Comparison of ENCODE assay signal across 1 cellular context in the genomic region with DNA sequence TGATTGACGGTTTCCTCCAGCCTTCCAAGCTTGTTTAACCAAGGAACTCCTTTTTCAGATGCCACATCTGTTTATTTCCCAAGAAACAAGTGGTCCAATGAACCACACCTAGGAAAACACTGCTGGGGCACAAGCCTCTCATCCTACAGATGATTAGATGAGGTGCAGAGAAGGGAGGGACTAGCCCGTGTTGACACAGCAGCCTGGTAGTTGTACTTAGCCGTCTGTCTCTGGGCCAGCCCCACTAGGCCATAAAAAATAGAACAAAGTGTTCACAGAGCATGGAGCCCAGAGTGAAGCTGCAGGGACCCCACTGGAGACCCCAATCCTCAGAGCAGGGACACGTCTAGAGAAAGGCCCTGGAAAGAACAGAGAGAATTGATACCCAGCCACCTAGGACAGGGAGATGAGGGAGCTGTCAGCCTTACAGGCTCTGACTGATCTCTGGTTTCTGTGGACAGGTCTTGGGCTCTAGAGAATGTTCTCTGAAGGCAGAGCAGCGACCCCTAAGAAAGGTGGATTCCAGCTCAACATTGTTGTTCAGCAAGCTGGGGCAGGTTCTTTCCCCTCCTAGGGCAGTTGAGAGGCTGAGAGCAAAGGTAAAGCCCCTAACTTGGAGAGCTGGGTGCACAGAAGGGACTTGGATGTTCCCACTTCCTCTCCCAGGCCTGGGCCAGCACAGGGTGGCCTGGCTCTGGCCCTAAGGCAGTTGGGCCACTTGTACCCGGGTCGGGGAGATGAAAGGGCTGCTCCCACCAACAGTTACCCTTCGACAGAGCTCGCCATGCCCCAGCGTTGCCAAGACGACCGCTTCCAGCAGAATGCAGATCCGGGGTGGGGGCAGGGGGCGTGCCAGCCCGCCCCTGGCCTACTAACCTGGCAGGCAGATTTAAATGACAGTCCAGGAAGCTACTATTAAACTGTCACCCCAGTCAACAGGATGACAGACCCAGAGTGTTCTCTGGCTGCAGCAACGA.
TF ChIP-seq lines count a peak whose summit lies in the region.

No MANE protein-coding gene starts in this region.

TF ChIP-seq in GM12878, 131 proteins besides CTCF, POLR2A, EP300 and RAD21:
- TF ChIP-seq, protein P1, sequence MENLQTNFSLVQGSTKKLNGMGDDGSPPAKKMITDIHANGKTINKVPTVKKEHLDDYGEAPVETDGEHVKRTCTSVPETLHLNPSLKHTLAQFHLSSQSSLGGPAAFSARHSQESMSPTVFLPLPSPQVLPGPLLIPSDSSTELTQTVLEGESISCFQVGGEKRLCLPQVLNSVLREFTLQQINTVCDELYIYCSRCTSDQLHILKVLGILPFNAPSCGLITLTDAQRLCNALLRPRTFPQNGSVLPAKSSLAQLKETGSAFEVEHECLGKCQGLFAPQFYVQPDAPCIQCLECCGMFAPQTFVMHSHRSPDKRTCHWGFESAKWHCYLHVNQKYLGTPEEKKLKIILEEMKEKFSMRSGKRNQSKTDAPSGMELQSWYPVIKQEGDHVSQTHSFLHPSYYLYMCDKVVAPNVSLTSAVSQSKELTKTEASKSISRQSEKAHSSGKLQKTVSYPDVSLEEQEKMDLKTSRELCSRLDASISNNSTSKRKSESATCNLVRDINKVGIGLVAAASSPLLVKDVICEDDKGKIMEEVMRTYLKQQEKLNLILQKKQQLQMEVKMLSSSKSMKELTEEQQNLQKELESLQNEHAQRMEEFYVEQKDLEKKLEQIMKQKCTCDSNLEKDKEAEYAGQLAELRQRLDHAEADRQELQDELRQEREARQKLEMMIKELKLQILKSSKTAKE (IDR thresholded peaks at IDR 0.05; ENCODE audit: low read depth, poor library complexity, severe bottlenecking): peak; percentile 32
- TF ChIP-seq IKZF1 (conservative IDR thresholded peaks at IDR 0.05) (peak; percentile 88), IKZF2 (IDR thresholded peaks at IDR 0.05) (peak; percentile 67 to 80), MYC (IDR thresholded peaks at IDR 0.05; ENCODE audit: insufficient read depth, insufficient read length, insufficient replicate concordance, low read length, severe bottlenecking) (no peak), RUNX3 (IDR thresholded peaks at IDR 0.05; ENCODE audit: low read length) (peak; percentile 7; the same call in 1 of the 2 replicates), NR2F1 (conservative IDR thresholded peaks at IDR 0.05) (peak; percentile 59), ZSCAN29 (IDR thresholded peaks at IDR 0.05) (no peak), EED (IDR thresholded peaks at IDR 0.05; ENCODE audit: low read depth) (peak; percentile 50), NFXL1 (IDR thresholded peaks at IDR 0.05; ENCODE audit: borderline replicate concordance) (no peak), NBN (IDR thresholded peaks at IDR 0.05) (peak; percentile 60), SPI1 (IDR thresholded peaks at IDR 0.05; ENCODE audit: borderline replicate concordance, insufficient read depth, low read depth, low read length) (peak; percentile 88), LARP7 (IDR thresholded peaks at IDR 0.05) (peak; percentile 79; the same call in 1 of the 2 replicates), DPF2 (IDR thresholded peaks at IDR 0.05) (peak; percentile 86), ZNF384 (IDR thresholded peaks at IDR 0.05; ENCODE audit: borderline replicate concordance, low read depth, low read length) (no peak), RELA (IDR thresholded peaks at IDR 0.05; ENCODE audit: borderline replicate concordance, partially characterized antibody) (peak; percentile 83), BMI1 (IDR thresholded peaks at IDR 0.05; ENCODE audit: borderline replicate concordance) (peak; percentile 62; the same call in 1 of the 2 replicates), MTA2 (IDR thresholded peaks at IDR 0.05; ENCODE audit: low read depth) (peak; percentile 58; the same call in 1 of the 2 replicates), YBX1 (IDR thresholded peaks at IDR 0.05) (no peak), MEF2B (IDR thresholded peaks at IDR 0.05; ENCODE audit: partially characterized antibody, poor library complexity, severe bottlenecking) (peak; percentile 59), BHLHE40 (IDR thresholded peaks at IDR 0.05; ENCODE audit: borderline replicate concordance in 1 of 2, low read depth in 2 of 2, low read length in 1 of 2) (0 out of 4 replicates have a peak, but pooled peaks of 1 of the 2 experiments have one; percentile 14)
- TF ChIP-seq, protein P2, sequence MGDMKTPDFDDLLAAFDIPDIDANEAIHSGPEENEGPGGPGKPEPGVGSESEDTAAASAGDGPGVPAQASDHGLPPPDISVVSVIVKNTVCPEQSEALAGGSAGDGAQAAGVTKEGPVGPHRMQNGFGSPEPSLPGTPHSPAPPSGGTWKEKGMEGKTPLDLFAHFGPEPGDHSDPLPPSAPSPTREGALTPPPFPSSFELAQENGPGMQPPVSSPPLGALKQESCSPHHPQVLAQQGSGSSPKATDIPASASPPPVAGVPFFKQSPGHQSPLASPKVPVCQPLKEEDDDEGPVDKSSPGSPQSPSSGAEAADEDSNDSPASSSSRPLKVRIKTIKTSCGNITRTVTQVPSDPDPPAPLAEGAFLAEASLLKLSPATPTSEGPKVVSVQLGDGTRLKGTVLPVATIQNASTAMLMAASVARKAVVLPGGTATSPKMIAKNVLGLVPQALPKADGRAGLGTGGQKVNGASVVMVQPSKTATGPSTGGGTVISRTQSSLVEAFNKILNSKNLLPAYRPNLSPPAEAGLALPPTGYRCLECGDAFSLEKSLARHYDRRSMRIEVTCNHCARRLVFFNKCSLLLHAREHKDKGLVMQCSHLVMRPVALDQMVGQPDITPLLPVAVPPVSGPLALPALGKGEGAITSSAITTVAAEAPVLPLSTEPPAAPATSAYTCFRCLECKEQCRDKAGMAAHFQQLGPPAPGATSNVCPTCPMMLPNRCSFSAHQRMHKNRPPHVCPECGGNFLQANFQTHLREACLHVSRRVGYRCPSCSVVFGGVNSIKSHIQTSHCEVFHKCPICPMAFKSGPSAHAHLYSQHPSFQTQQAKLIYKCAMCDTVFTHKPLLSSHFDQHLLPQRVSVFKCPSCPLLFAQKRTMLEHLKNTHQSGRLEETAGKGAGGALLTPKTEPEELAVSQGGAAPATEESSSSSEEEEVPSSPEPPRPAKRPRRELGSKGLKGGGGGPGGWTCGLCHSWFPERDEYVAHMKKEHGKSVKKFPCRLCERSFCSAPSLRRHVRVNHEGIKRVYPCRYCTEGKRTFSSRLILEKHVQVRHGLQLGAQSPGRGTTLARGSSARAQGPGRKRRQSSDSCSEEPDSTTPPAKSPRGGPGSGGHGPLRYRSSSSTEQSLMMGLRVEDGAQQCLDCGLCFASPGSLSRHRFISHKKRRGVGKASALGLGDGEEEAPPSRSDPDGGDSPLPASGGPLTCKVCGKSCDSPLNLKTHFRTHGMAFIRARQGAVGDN (IDR thresholded peaks at IDR 0.05): peak; percentile 73; the same call in 1 of the 2 replicates
- TF ChIP-seq, protein P3, sequence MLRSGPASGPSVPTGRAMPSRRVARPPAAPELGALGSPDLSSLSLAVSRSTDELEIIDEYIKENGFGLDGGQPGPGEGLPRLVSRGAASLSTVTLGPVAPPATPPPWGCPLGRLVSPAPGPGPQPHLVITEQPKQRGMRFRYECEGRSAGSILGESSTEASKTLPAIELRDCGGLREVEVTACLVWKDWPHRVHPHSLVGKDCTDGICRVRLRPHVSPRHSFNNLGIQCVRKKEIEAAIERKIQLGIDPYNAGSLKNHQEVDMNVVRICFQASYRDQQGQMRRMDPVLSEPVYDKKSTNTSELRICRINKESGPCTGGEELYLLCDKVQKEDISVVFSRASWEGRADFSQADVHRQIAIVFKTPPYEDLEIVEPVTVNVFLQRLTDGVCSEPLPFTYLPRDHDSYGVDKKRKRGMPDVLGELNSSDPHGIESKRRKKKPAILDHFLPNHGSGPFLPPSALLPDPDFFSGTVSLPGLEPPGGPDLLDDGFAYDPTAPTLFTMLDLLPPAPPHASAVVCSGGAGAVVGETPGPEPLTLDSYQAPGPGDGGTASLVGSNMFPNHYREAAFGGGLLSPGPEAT (IDR thresholded peaks at IDR 0.05; ENCODE audit: low read depth): peak; percentile 83
- TF ChIP-seq, protein P4, sequence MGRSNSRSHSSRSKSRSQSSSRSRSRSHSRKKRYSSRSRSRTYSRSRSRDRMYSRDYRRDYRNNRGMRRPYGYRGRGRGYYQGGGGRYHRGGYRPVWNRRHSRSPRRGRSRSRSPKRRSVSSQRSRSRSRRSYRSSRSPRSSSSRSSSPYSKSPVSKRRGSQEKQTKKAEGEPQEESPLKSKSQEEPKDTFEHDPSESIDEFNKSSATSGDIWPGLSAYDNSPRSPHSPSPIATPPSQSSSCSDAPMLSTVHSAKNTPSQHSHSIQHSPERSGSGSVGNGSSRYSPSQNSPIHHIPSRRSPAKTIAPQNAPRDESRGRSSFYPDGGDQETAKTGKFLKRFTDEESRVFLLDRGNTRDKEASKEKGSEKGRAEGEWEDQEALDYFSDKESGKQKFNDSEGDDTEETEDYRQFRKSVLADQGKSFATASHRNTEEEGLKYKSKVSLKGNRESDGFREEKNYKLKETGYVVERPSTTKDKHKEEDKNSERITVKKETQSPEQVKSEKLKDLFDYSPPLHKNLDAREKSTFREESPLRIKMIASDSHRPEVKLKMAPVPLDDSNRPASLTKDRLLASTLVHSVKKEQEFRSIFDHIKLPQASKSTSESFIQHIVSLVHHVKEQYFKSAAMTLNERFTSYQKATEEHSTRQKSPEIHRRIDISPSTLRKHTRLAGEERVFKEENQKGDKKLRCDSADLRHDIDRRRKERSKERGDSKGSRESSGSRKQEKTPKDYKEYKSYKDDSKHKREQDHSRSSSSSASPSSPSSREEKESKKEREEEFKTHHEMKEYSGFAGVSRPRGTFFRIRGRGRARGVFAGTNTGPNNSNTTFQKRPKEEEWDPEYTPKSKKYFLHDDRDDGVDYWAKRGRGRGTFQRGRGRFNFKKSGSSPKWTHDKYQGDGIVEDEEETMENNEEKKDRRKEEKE (IDR thresholded peaks at IDR 0.05): no peak
- TF ChIP-seq, protein P5, sequence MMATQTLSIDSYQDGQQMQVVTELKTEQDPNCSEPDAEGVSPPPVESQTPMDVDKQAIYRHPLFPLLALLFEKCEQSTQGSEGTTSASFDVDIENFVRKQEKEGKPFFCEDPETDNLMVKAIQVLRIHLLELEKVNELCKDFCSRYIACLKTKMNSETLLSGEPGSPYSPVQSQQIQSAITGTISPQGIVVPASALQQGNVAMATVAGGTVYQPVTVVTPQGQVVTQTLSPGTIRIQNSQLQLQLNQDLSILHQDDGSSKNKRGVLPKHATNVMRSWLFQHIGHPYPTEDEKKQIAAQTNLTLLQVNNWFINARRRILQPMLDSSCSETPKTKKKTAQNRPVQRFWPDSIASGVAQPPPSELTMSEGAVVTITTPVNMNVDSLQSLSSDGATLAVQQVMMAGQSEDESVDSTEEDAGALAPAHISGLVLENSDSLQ (IDR thresholded peaks at IDR 0.05): peak; percentile 69; the same call in 1 of the 2 replicates
- TF ChIP-seq, protein P6, sequence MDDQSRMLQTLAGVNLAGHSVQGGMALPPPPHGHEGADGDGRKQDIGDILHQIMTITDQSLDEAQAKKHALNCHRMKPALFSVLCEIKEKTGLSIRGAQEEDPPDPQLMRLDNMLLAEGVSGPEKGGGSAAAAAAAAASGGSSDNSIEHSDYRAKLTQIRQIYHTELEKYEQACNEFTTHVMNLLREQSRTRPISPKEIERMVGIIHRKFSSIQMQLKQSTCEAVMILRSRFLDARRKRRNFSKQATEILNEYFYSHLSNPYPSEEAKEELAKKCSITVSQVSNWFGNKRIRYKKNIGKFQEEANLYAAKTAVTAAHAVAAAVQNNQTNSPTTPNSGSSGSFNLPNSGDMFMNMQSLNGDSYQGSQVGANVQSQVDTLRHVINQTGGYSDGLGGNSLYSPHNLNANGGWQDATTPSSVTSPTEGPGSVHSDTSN (IDR thresholded peaks at IDR 0.05; ENCODE audit: insufficient replicate concordance, low read depth, low read length): peak; percentile 41
